22 cellular contexts compared by ENCODE assay signal in genomic region chr6:36333889-36334288, GRCh38. TPM values are rescaled to one million over a fixed set of nuclear protein-coding genes. Genes with fewer than 3 reads are reported as not detected.
DNase-seq lines count a peak whose midpoint lies in the region; ATAC-seq and TF ChIP-seq lines count a peak whose summit lies in the region.
"Had no signal": no experiment of that assay in that cellular context is flagged by ENCODE, and none has a peak within 500 bp of the region (broad histone marks: within the 10 kb centered on the region; RNA-seq: fewer than 3 reads in every experiment).

No MANE protein-coding gene starts in this region.

- H3K56ac ChIP-seq in mesendoderm (ENCODE audit: low read length): no peak overlapping the region

- H3K27ac ChIP-seq in colonic mucosa (peak overlapping the region; percentile 89), mesendoderm (ENCODE audit: low read depth, low read length) (no peak overlapping the region), stomach (peak overlapping the region in 3 of 5 donors; percentile 40 to 50 (median 49)), substantia nigra (ENCODE audit: low read depth, low read length, poor library complexity, severe bottlenecking) (no peak overlapping the region)
- H3K27ac ChIP-seq: heart right ventricle, RWPE1, sigmoid colon had no signal

- H3K4me1 ChIP-seq in colonic mucosa (no peaks in the 10 kb centered on the region), mesendoderm (ENCODE audit: control insufficient read depth, low read depth, low read length) (peaks cover 2% of the 10 kb centered on the region), stomach (peaks cover 5 to 30% (median 17%) of the 10 kb centered on the region in 4 donors)

- H3K23ac ChIP-seq in mesendoderm (ENCODE audit: low read length): no peak overlapping the region

- H3K79me2 ChIP-seq in mesendoderm (ENCODE audit: control insufficient read depth, insufficient read depth, low read length): no peaks in the 10 kb centered on the region

- intact Hi-C loops in colonic mucosa (cut with DNase I): no loop called here
- intact Hi-C loops in stomach (cut with DNase I; ENCODE audit: low total_unique reads): no loop called here

- no peak overlapping the region for H2AK5ac ChIP-seq in mesendoderm (ENCODE audit: low read length)

- H3K4ac ChIP-seq in mesendoderm (ENCODE audit: low read depth, low read length): no peak overlapping the region

- H3K36me3 ChIP-seq in colonic mucosa (no peaks in the 10 kb centered on the region), mesendoderm (ENCODE audit: control insufficient read depth, insufficient read depth, low read length) (no peaks in the 10 kb centered on the region), stomach (peaks cover 0 to 4% (median 0%) of the 10 kb centered on the region in 4 donors)
- H3K36me3 ChIP-seq: heart right ventricle, sigmoid colon had no signal

- TF ChIP-seq POLR2A in stomach (IDR thresholded peaks at IDR 0.05): no peak

- no peak overlapping the region for H2BK5ac ChIP-seq in mesendoderm (ENCODE audit: low read length)

- peak; percentile 50 for DNase-seq in GM03348 (ENCODE audit: low spot score)
- no peak for DNase-seq in colonic mucosa
- DNase-seq in mesendoderm: peak; percentile 56
- no peak for DNase-seq in stomach
- DNase-seq in substantia nigra (lab: John Stamatoyannopoulos, UW): no peak
- DNase-seq in stimulated activated CD4-positive, alpha-beta T cell treated with anti-CD3 and anti-CD28 coated beads, Interleukin-12 subunit alpha, Interleukin-12 subunit beta, amount 100 ng/mL, for 4 hours: no peak
- no peak for DNase-seq in cortex of kidney (lab: John Stamatoyannopoulos, UW)
- DNase-seq: activated naive CD8-positive, alpha-beta T cell treated with anti-CD3 and anti-CD28 coated beads for 36 hours; cerebellar nuclear complex; heart right ventricle; naive B cell; NCI-H187; NCI-H748 treated with DMSO at 0.1 percent for 48 hours; sigmoid colon; stimulated activated naive CD4-positive, alpha-beta T cell treated with Interleukin-2 at 50 U/mL for 16 hours had no signal

- H3K9me3 ChIP-seq in colonic mucosa: no peaks in the 10 kb centered on the region
- no peaks in the 10 kb centered on the region for H3K9me3 ChIP-seq in stomach
- H3K9me3 ChIP-seq: heart right ventricle, sigmoid colon had no signal

- no peak overlapping the region for H2BK15ac ChIP-seq in mesendoderm (replicated peaks; ENCODE audit: low read depth)

- no peak overlapping the region for H2BK120ac ChIP-seq in mesendoderm (ENCODE audit: low read depth, low read length)

- WGBS in mesendoderm (ENCODE audit: extremely low coverage, insufficient coverage, low lambda C conversion rate): no CpG with 5 or more reads among the region's 14 CpGs
- WGBS in stomach, 5 donors: 64 to 74% (median 72%) methylated on average over 13 to 14 of the region's 14 CpGs

- H4K5ac ChIP-seq in mesendoderm (ENCODE audit: low read length): no peak overlapping the region

- H3K4me3 ChIP-seq in colonic mucosa (no peak overlapping the region), mesendoderm (ENCODE audit: low read length) (no peak overlapping the region), stomach (no peak overlapping the region)
- H3K4me3 ChIP-seq: GM12878, sigmoid colon had no signal

- no peak overlapping the region for H3K18ac ChIP-seq in mesendoderm (ENCODE audit: low read length)

- TF ChIP-seq EP300 in stomach (IDR thresholded peaks at IDR 0.05): no peak

- no peak for ATAC-seq in esophagus mucosa
- ATAC-seq: GM12878 had no signal

- no peak overlapping the region for H3K4me2 ChIP-seq in mesendoderm (ENCODE audit: low read length)

- H4K8ac ChIP-seq in mesendoderm (ENCODE audit: low read depth, low read length): no peak overlapping the region

- TF ChIP-seq CTCF in colonic mucosa (IDR thresholded peaks at IDR 0.05) (no peak), stomach (IDR thresholded peaks at IDR 0.05) (no peak)

- H3K79me1 ChIP-seq in mesendoderm (ENCODE audit: low read length): no peaks in the 10 kb centered on the region

- H3K27me3 ChIP-seq in colonic mucosa: no peaks in the 10 kb centered on the region
- no peaks in the 10 kb centered on the region for H3K27me3 ChIP-seq in mesendoderm (ENCODE audit: insufficient read depth, low read length, poor library complexity)
- H3K27me3 ChIP-seq in stomach: peaks cover 0 to 56% (median 0%) of the 10 kb centered on the region in 3 donors

- H3K9ac ChIP-seq in colonic mucosa (ENCODE audit: low read depth in 2 of 2, low read length in 2 of 2) (peak overlapping the region; percentile 15 to 77), mesendoderm (ENCODE audit: low read length) (no peak overlapping the region)

RNA-seq across cellular contexts. Expression of gene BNIP5, which starts 2.8 kb away (rescaled TPM):
- 1 to 10 TPM; 4.7 to 7.8 TPM for total RNA-seq in colonic mucosa
- 0.04 TPM for polyA plus RNA-seq in mesendoderm (2013, experiment 1 of 2)
- polyA plus RNA-seq in mesendoderm (2013, experiment 2 of 2): 0.03 TPM
- total RNA-seq in stomach: 10 to 100 TPM in 1 of 5 donors, 1 to 10 TPM in 4; 3.5 to 14.8 (median 5.7) TPM
- polyA plus RNA-seq in stomach: 1 to 10 TPM; 2.4 to 3.8 (median 3.8) TPM
- not detected for total RNA-seq in esophagus mucosa
- total RNA-seq: activated naive CD8-positive, alpha-beta T cell treated with anti-CD3 and anti-CD28 coated beads for 36 hours; Daoy; heart right ventricle; kidney epithelial cell; sigmoid colon; T-helper 2 cell treated with Interferon-gamma antibody and Interleukin-4, amounts not matched to agents 100 ng/mL and 5 ng/mL, for 36 hours had no signal
- polyA plus RNA-seq: CD14-positive monocyte, heart right ventricle had no signal

RNA-seq across cellular contexts. Expression of gene ETV7, which starts 53.6 kb away (rescaled TPM):
- total RNA-seq in colonic mucosa: 1 to 10 TPM; 2.9 to 4.5 TPM
- 0.28 TPM for polyA plus RNA-seq in mesendoderm (2013, experiment 1 of 2)
- polyA plus RNA-seq in mesendoderm (2013, experiment 2 of 2): 0.27 TPM
- total RNA-seq in stomach: 10 to 100 TPM in 1 of 5 donors, 1 to 10 TPM in 2, under 1 TPM in 1, not detected in 1; 0.37 to 20.4 (median 3.1) TPM
- polyA plus RNA-seq in stomach: 1 to 10 TPM; 2.6 to 7.9 (median 7.1) TPM
- 2.1 TPM for total RNA-seq in esophagus mucosa

Comparison
In these comparisons a context has a peak if more than half of its experiments do, and no peak if none do; other contexts are left out.
1. DNase-seq: peak in GM03348 (single experiment) and mesendoderm (single experiment); none in colonic mucosa (single experiment), stomach (single experiment), substantia nigra (0 of 49), stimulated activated CD4-positive, alpha-beta T cell treated with anti-CD3 and anti-CD28 coated beads, Interleukin-12 subunit alpha, Interleukin-12 subunit beta, amount 100 ng/mL, for 4 hours (single experiment) and cortex of kidney (single experiment).
2. H3K27ac ChIP-seq: peak in colonic mucosa (single experiment) and stomach (3 of 5); none in mesendoderm (single experiment) and substantia nigra (single experiment).